Comparison of ENCODE assay signal across 23 cellular contexts in genomic region chr10:33532901-33533300, GRCh38.
A peak's percentile ranks its signal among the peaks of the same experiment; 100 is the strongest.
DNase-seq lines count a peak whose midpoint lies in the region; ATAC-seq, FAIRE-seq and TF ChIP-seq lines count a peak whose summit lies in the region.
"Had no signal": no experiment of that assay in that cellular context is flagged by ENCODE, and none has a peak within 500 bp of the region (broad histone marks: within the 10 kb centered on the region; RNA-seq: fewer than 3 reads in every experiment).

No MANE protein-coding gene starts in this region.

- H3K79me2 ChIP-seq in mammary epithelial cell (ENCODE audit: insufficient read depth, low read length) = no peaks in the 10 kb centered on the region
- H3K79me2 ChIP-seq in H1 (ENCODE audit: control insufficient read depth in 1 of 2, insufficient read depth in 2 of 2, low read length in 2 of 2) = no peaks in the 10 kb centered on the region

- H3K14ac ChIP-seq in H1 (ENCODE audit: insufficient read length) = no peak overlapping the region

- H3K4me3 ChIP-seq in mammary epithelial cell (replicated peaks in 1 of 3; ENCODE audit: insufficient read depth in 1 of 3, low read depth in 2 of 3, low read length in 3 of 3) = no peak overlapping the region
- H3K4me3 ChIP-seq in H1 (ENCODE audit: extremely low read depth in 1 of 4, insufficient read depth in 2 of 4, low read depth in 3 of 4, low read length in 4 of 4) = no peak overlapping the region
- H3K4me3 ChIP-seq in esophagus muscularis mucosa = no peak overlapping the region
- H3K4me3 ChIP-seq: A549; BLaER1 treated with 17β-estradiol and CSF1 and Interleukin-3, amounts not matched to agents 10 nM and 100 nM had no signal

- H3K27me3 ChIP-seq in mammary epithelial cell (ENCODE audit: insufficient read depth, low read length) (no peaks in the 10 kb centered on the region), H1 (replicated peaks in 1 of 4; ENCODE audit: control insufficient read depth in 3 of 4, extremely low read depth in 1 of 4, insufficient read depth in 3 of 4, low read length in 3 of 4) (no peaks in the 10 kb centered on the region), esophagus muscularis mucosa (no peaks in the 10 kb centered on the region)
- H3K27me3 ChIP-seq: BLaER1 treated with 17β-estradiol and CSF1 and Interleukin-3, amounts not matched to agents 10 nM and 100 nM had no signal

- in situ Hi-C loops in mammary epithelial cell (cut with MboI; ENCODE audit: low sequenced_read_pairs in 2 of 2) = no loop called here

- no peak for TF ChIP-seq POLR2A in H1 (IDR thresholded peaks at IDR 0.05; ENCODE audit: control extremely low read depth in 1 of 2, low read depth in 2 of 2, low read length in 2 of 2)
- no peak for TF ChIP-seq POLR2A in esophagus muscularis mucosa (IDR thresholded peaks at IDR 0.05; ENCODE audit: low read depth)

- CTCF ChIA-PET in MCF 10A (lab: Yijun Ruan, JAX) (no interaction called here), mammary epithelial cell (lab: Charles Lee; ENCODE audit: low non-redundant PET) (interaction anchor here (0.6 kb wide), 1 partner anchor 138 kb away, joined by 5 read pairs; no protein-coding TSS in a partner anchor), H1 (lab: Charles Lee; ENCODE audit: partially characterized antibody) (interaction anchor here (0.8 kb wide), 1 partner anchor 16 kb away, joined by 3 read pairs; no protein-coding TSS in a partner anchor)

- H4K20me1 ChIP-seq in mammary epithelial cell (ENCODE audit: insufficient read depth, low read length) (no peaks in the 10 kb centered on the region), H1 (replicated peaks in 1 of 2; ENCODE audit: control insufficient read depth in 1 of 2, insufficient read depth in 2 of 2, low read length in 2 of 2) (no peaks in the 10 kb centered on the region)
- H4K20me1 ChIP-seq: BLaER1 treated with 17β-estradiol and CSF1 and Interleukin-3, amounts not matched to agents 10 nM and 100 nM had no signal

- intact Hi-C loops in MCF 10A (cut with micrococcal nuclease) = no loop called here
- intact Hi-C loops in mammary epithelial cell (cut with micrococcal nuclease) = no loop called here
- intact Hi-C loops in esophagus muscularis mucosa (cut with DNase I) = no loop called here

- no peak overlapping the region for H3K23ac ChIP-seq in H1 (ENCODE audit: insufficient read length)

- H3K9me3 ChIP-seq in mammary epithelial cell (replicated peaks; ENCODE audit: insufficient read depth, low read length) (no peaks in the 10 kb centered on the region), H1 (ENCODE audit: insufficient read depth in 2 of 2, low read depth in 1 of 2, low read length in 1 of 2) (peaks cover 0 to 13% of the 10 kb centered on the region in 2 experiments; a peak in 2 of 4 replicates), esophagus muscularis mucosa (no peaks in the 10 kb centered on the region)
- H3K9me3 ChIP-seq: A549 had no signal

- peaks cover 5% of the 10 kb centered on the region for H3K4me1 Mint-ChIP-seq in MCF 10A (ENCODE audit: insufficient read depth, unreplicated experiment)
- H3K4me1 Mint-ChIP-seq: B cell had no signal

- H3K56ac ChIP-seq in H1 (replicated peaks; ENCODE audit: insufficient read length, low read depth, low read length) = no peak overlapping the region

- H2BK5ac ChIP-seq in H1 (ENCODE audit: low read depth, low read length) = no peak overlapping the region

- dilution Hi-C loops in mammary epithelial cell (cut with HindIII; ENCODE audit: low sequenced_read_pairs) = no loop called here

- no peak for TF ChIP-seq EP300 in H1 (IDR thresholded peaks at IDR 0.05; ENCODE audit: borderline replicate concordance in 1 of 2, low read depth in 2 of 2, low read length in 2 of 2)
- TF ChIP-seq EP300 in esophagus muscularis mucosa (IDR thresholded peaks at IDR 0.05) = no peak

- TF ChIP-seq CTCF in MCF 10A (IDR thresholded peaks at IDR 0.05; ENCODE audit: unreplicated experiment) (no peak), mammary epithelial cell (conservative IDR thresholded peaks at IDR 0.05 in 1 of 2, IDR thresholded peaks at IDR 0.05 in 1 of 2; ENCODE audit: extremely low read depth in 1 of 2, insufficient read depth in 1 of 2, low read depth in 1 of 2, low read length in 2 of 2) (no peak), H1 (IDR thresholded peaks at IDR 0.05; ENCODE audit: control extremely low read depth in 1 of 3, insufficient read depth in 1 of 3, low read depth in 1 of 3, low read length in 3 of 3) (no peak), esophagus muscularis mucosa (IDR thresholded peaks at IDR 0.05) (no peak)

- H3K4ac ChIP-seq in H1 (replicated peaks; ENCODE audit: insufficient read length, low read depth, low read length) = no peak overlapping the region

- no peak for FAIRE-seq in H1 (lab: Jason Lieb, UNC)
- FAIRE-seq: A549, D721Med, G401.6, GM12891, GM19239 had no signal

- H4K91ac ChIP-seq in H1 (replicated peaks; ENCODE audit: insufficient read length, low read length) = no peak overlapping the region

- DNase-seq in MCF 10A (ENCODE audit: unreplicated experiment) (peak; percentile 14), mammary epithelial cell (no peak), H1 (ENCODE audit: low read depth in 1 of 2, low spot score in 2 of 2) (no peak), esophagus muscularis mucosa (ENCODE audit: extremely low spot score) (peak; percentile 78), NCI-H2081 (lab: John Stamatoyannopoulos, UW) (no peak)
- DNase-seq: AML-193; Caco-2; Calu3; CD4-positive, alpha-beta T cell; CD8-positive, alpha-beta T cell; DMS79 treated with DMSO at 0.1 percent for 48 hours; GF-D8 had no signal

- ATAC-seq in HG03280 (IDR thresholded peaks at IDR 0.05; ENCODE audit: unreplicated experiment) (no peak), GM21360 (IDR thresholded peaks at IDR 0.05; ENCODE audit: unreplicated experiment) (no peak)
- ATAC-seq: A549; CD8-positive, alpha-beta T cell had no signal

- no peaks in the 10 kb centered on the region for H3K27me3 Mint-ChIP-seq in MCF 10A (ENCODE audit: insufficient read depth, unreplicated experiment)
- H3K27me3 Mint-ChIP-seq: B cell had no signal

- no peaks in the 10 kb centered on the region for H3K4me1 ChIP-seq in mammary epithelial cell (ENCODE audit: insufficient read depth, low read length)
- H3K4me1 ChIP-seq in H1 (replicated peaks in 1 of 4; ENCODE audit: control insufficient read depth in 3 of 4, insufficient read depth in 4 of 4, low read length in 3 of 4) = peaks cover 2 to 9% (median 8%) of the 10 kb centered on the region in 4 experiments; a peak in 6 of 7 replicates
- no peaks in the 10 kb centered on the region for H3K4me1 ChIP-seq in esophagus muscularis mucosa
- H3K4me1 ChIP-seq: A549; BLaER1 treated with 17β-estradiol and CSF1 and Interleukin-3, amounts not matched to agents 10 nM and 100 nM; Caco-2 had no signal

- 0 out of 2 replicates have a peak overlapping the region, but pooled peaks have one; percentile 28 for H2BK20ac ChIP-seq in H1 (ENCODE audit: low read length)

- H4K5ac ChIP-seq in H1 (ENCODE audit: insufficient read length, low read depth, low read length) = no peak overlapping the region

- POLR2A ChIA-PET in MCF 10A (lab: Yijun Ruan, JAX) (no interaction called here), H1 (lab: Charles Lee; ENCODE audit: partially characterized antibody) (no interaction called here)

- no peak overlapping the region for H2BK120ac ChIP-seq in H1 (replicated peaks; ENCODE audit: low read depth, low read length)

- no peak overlapping the region for H2BK15ac ChIP-seq in H1 (ENCODE audit: low read length)

- H2BK12ac ChIP-seq in H1 (ENCODE audit: low read depth, low read length) = 0 out of 2 replicates have a peak overlapping the region, but pooled peaks have one; percentile 9

- no peak overlapping the region for H3K18ac ChIP-seq in H1 (ENCODE audit: extremely low read depth, low read length)

- H3K9ac ChIP-seq in mammary epithelial cell (ENCODE audit: insufficient read depth, low read length) (no peak overlapping the region), H1 (replicated peaks in 1 of 4; ENCODE audit: extremely low read depth in 1 of 4, low read depth in 3 of 4, low read length in 3 of 4) (no peak overlapping the region)
- H3K9ac ChIP-seq: BLaER1 treated with 17β-estradiol and CSF1 and Interleukin-3, amounts not matched to agents 10 nM and 100 nM had no signal

- no peak overlapping the region for H3K27ac ChIP-seq in mammary epithelial cell (ENCODE audit: insufficient read depth, low read depth, low read length)
- no peak overlapping the region for H3K27ac ChIP-seq in H1 (ENCODE audit: low read depth, low read length)
- H3K27ac ChIP-seq in esophagus muscularis mucosa (replicated peaks in 1 of 4) = no peak overlapping the region
- H3K27ac ChIP-seq: 22Rv1; A549; BLaER1 treated with 17β-estradiol and CSF1 and Interleukin-3, amounts not matched to agents 10 nM and 100 nM; C4-2B had no signal

- no peak overlapping the region for H3K4me2 ChIP-seq in mammary epithelial cell (ENCODE audit: insufficient read depth, low read depth, low read length)
- H3K4me2 ChIP-seq in H1 (ENCODE audit: insufficient read depth in 1 of 2, low read depth in 2 of 2, low read length in 2 of 2) = no peak overlapping the region
- H3K4me2 ChIP-seq: A549; BLaER1 treated with 17β-estradiol and CSF1 and Interleukin-3, amounts not matched to agents 10 nM and 100 nM had no signal

- H3K9me3 Mint-ChIP-seq in MCF 10A (ENCODE audit: unreplicated experiment) = no peaks in the 10 kb centered on the region
- H3K9me3 Mint-ChIP-seq: CD4-positive, alpha-beta T cell had no signal

- no peak overlapping the region for H4K8ac ChIP-seq in H1 (ENCODE audit: extremely low read depth, insufficient read depth, low read length)

- WGBS in mammary epithelial cell (ENCODE audit: low coverage, missing lambda C conversion rate) = 63% methylated on average over 7 of the region's 7 CpGs
- WGBS in H1 (ENCODE audit: extremely low coverage in 1 of 2, insufficient coverage in 1 of 2, insufficient read length in 1 of 2, insufficient replicate concordance in 2 of 2, low coverage in 1 of 2, low lambda C conversion rate in 2 of 2, missing lambda C conversion rate in 1 of 2), 2 experiments = 93% methylated on average over 7 of the region's 7 CpGs; no CpG with 5 or more reads in 1 of the 2 experiments
- WGBS in esophagus muscularis mucosa = 97% methylated on average over 7 of the region's 7 CpGs

- H3K4me3 Mint-ChIP-seq in MCF 10A (ENCODE audit: unreplicated experiment) = no peak overlapping the region
- H3K4me3 Mint-ChIP-seq: B cell; CD4-positive, alpha-beta T cell; CD8-positive, alpha-beta T cell had no signal

- H3K23me2 ChIP-seq in H1 (ENCODE audit: low read depth, low read length) = no peaks in the 10 kb centered on the region; the same call in 1 of the 2 replicates

- H2AK5ac ChIP-seq in H1 (ENCODE audit: low read depth, low read length) = no peak overlapping the region

- no TSS peak for BruUV-seq in MCF 10A (replicated peaks; lab: Mats Ljungman, UMichigan)
- BruUV-seq in mammary epithelial cell (replicated peaks; lab: Mats Ljungman, UMichigan) = no TSS peak

- no peak overlapping the region for H3K27ac Mint-ChIP-seq in MCF 10A (ENCODE audit: low read depth, unreplicated experiment)
- H3K27ac Mint-ChIP-seq: B cell; CD4-positive, alpha-beta T cell; CD8-positive, alpha-beta T cell had no signal

- H3K79me1 ChIP-seq in H1 (ENCODE audit: low read depth, low read length) = no peaks in the 10 kb centered on the region

- no peak overlapping the region for H2AFZ ChIP-seq in mammary epithelial cell (ENCODE audit: low read depth, low read length)
- no peak overlapping the region for H2AFZ ChIP-seq in H1 (ENCODE audit: low read length)

- no peak for TF ChIP-seq RAD21 in H1 (IDR thresholded peaks at IDR 0.05 in 1 of 2, conservative IDR thresholded peaks at IDR 0.05 in 1 of 2; ENCODE audit: low read depth in 2 of 2, low read length in 2 of 2)

- no peaks in the 10 kb centered on the region for H3K36me3 Mint-ChIP-seq in MCF 10A (ENCODE audit: insufficient read depth, unreplicated experiment)
- H3K36me3 Mint-ChIP-seq: CD8-positive, alpha-beta T cell had no signal

- no peaks in the 10 kb centered on the region for H3K36me3 ChIP-seq in mammary epithelial cell (ENCODE audit: insufficient read depth, low read length)
- peaks cover 0 to 4% (median 0%) of the 10 kb centered on the region in 4 experiments; a peak in 2 of 8 replicates for H3K36me3 ChIP-seq in H1 (ENCODE audit: control insufficient read depth in 2 of 4, insufficient read depth in 4 of 4, low read length in 3 of 4)
- H3K36me3 ChIP-seq in esophagus muscularis mucosa = no peaks in the 10 kb centered on the region
- H3K36me3 ChIP-seq: BLaER1 treated with 17β-estradiol and CSF1 and Interleukin-3, amounts not matched to agents 10 nM and 100 nM had no signal

Comparison
In these comparisons a context has a peak if more than half of its experiments do, and no peak if none do; other contexts are left out.
1. DNase-seq: peak in MCF 10A (single experiment) and esophagus muscularis mucosa (single experiment); none in mammary epithelial cell (single experiment), H1 (0 of 2) and NCI-H2081 (0 of 2).